ENCODE assay signal across 1 cellular context in genomic region chr9:72932669-72933068, GRCh38.
TF ChIP-seq lines count a peak whose summit lies in the region.

No MANE protein-coding gene starts in this region.

TF ChIP-seq in WTC11, 78 proteins besides CTCF, POLR2A, EP300 and RAD21 (continued from another document):
- TF ChIP-seq AFF4 (CRISPR knock-in tag; IDR thresholded peaks at IDR 0.05; ENCODE audit: borderline replicate concordance) (no peak), USF1 (CRISPR knock-in tag; IDR thresholded peaks at IDR 0.05) (no peak), SMAD4 (CRISPR knock-in tag; IDR thresholded peaks at IDR 0.05) (no peak), ERG (CRISPR knock-in tag; IDR thresholded peaks at IDR 0.05) (no peak), ZNF281 (CRISPR knock-in tag; IDR thresholded peaks at IDR 0.05) (no peak), MAX (CRISPR knock-in tag; IDR thresholded peaks at IDR 0.05) (no peak), NFYB (CRISPR knock-in tag; conservative IDR thresholded peaks at IDR 0.05; ENCODE audit: low read depth) (no peak), PRRX2 (CRISPR knock-in tag; IDR thresholded peaks at IDR 0.05) (no peak), SMAD3 (CRISPR knock-in tag; IDR thresholded peaks at IDR 0.05; ENCODE audit: borderline replicate concordance) (no peak), ATF6 (CRISPR knock-in tag; IDR thresholded peaks at IDR 0.05) (no peak), GTF2I (CRISPR knock-in tag; conservative IDR thresholded peaks at IDR 0.05) (no peak)
